1 cellular context compared by ENCODE assay signal in the genomic region with DNA sequence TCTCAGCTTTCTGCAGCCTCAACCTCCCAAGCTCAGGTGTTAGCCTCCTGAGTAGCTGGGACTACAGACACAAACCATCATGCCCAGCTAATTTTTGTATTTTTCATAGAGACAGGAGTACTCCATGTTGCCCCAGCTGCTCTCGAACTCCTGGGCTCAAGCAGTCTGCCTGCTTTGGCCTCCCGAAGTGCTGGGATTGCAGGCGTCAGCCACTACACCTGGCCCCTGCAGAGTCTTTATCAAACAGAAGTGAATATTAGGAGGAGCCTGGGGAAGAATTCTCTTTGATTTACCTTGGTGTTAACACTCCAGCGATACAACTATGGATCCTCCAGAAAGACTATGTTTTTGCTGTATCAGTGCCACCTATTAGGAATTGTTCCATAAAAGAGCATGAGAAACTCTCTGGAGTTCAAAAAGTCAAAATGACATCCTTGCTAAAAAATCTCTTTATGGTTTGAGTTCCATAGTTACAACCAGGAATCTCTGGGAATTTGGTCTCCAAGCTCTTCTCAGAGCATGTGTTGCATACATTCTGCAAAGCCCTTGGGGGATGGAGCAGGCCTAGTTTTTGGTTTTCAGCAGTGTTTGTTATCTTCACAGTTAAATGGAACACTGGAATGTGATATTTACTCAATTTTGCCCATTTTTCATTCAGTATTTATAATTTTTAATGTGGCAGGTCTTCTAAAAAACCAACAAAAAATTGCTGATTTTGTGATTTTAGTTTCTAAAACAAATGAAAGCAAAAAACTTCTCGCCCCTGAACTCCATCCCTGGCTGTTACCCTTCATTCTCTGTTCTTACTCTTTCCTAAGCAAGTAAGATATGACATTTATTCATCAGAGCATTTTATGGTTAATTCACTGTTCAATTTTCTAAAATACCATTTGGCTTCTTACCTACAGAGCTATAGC.
TF ChIP-seq lines count a peak whose summit lies in the region.

No MANE protein-coding gene starts in this region.

TF ChIP-seq in SK-N-SH treated with all-trans-retinoic acid at 6 μM for 48 hours, 23 proteins besides CTCF, POLR2A, EP300 and RAD21:
- TF ChIP-seq, protein P1, sequence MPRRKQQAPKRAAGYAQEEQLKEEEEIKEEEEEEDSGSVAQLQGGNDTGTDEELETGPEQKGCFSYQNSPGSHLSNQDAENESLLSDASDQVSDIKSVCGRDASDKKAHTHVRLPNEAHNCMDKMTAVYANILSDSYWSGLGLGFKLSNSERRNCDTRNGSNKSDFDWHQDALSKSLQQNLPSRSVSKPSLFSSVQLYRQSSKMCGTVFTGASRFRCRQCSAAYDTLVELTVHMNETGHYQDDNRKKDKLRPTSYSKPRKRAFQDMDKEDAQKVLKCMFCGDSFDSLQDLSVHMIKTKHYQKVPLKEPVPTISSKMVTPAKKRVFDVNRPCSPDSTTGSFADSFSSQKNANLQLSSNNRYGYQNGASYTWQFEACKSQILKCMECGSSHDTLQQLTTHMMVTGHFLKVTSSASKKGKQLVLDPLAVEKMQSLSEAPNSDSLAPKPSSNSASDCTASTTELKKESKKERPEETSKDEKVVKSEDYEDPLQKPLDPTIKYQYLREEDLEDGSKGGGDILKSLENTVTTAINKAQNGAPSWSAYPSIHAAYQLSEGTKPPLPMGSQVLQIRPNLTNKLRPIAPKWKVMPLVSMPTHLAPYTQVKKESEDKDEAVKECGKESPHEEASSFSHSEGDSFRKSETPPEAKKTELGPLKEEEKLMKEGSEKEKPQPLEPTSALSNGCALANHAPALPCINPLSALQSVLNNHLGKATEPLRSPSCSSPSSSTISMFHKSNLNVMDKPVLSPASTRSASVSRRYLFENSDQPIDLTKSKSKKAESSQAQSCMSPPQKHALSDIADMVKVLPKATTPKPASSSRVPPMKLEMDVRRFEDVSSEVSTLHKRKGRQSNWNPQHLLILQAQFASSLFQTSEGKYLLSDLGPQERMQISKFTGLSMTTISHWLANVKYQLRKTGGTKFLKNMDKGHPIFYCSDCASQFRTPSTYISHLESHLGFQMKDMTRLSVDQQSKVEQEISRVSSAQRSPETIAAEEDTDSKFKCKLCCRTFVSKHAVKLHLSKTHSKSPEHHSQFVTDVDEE (CRISPR knock-in tag; IDR thresholded peaks at IDR 0.05) = no peak
- no peak for TF ChIP-seq SNAI2 (CRISPR knock-in tag; IDR thresholded peaks at IDR 0.05)
- no peak for TF ChIP-seq ESRRG (CRISPR knock-in tag; IDR thresholded peaks at IDR 0.05)
- TF ChIP-seq, protein P2, sequence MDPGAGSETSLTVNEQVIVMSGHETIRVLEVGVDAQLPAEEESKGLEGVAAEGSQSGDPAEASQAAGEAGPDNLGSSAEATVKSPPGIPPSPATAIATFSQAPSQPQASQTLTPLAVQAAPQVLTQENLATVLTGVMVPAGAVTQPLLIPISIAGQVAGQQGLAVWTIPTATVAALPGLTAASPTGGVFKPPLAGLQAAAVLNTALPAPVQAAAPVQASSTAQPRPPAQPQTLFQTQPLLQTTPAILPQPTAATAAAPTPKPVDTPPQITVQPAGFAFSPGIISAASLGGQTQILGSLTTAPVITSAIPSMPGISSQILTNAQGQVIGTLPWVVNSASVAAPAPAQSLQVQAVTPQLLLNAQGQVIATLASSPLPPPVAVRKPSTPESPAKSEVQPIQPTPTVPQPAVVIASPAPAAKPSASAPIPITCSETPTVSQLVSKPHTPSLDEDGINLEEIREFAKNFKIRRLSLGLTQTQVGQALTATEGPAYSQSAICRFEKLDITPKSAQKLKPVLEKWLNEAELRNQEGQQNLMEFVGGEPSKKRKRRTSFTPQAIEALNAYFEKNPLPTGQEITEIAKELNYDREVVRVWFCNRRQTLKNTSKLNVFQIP (CRISPR knock-in tag; IDR thresholded peaks at IDR 0.05; ENCODE audit: borderline replicate concordance, low read depth) = no peak
- TF ChIP-seq, protein P3, sequence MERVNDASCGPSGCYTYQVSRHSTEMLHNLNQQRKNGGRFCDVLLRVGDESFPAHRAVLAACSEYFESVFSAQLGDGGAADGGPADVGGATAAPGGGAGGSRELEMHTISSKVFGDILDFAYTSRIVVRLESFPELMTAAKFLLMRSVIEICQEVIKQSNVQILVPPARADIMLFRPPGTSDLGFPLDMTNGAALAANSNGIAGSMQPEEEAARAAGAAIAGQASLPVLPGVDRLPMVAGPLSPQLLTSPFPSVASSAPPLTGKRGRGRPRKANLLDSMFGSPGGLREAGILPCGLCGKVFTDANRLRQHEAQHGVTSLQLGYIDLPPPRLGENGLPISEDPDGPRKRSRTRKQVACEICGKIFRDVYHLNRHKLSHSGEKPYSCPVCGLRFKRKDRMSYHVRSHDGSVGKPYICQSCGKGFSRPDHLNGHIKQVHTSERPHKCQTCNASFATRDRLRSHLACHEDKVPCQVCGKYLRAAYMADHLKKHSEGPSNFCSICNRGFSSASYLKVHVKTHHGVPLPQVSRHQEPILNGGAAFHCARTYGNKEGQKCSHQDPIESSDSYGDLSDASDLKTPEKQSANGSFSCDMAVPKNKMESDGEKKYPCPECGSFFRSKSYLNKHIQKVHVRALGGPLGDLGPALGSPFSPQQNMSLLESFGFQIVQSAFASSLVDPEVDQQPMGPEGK (CRISPR knock-in tag; IDR thresholded peaks at IDR 0.05; ENCODE audit: borderline replicate concordance) = no peak
- TF ChIP-seq ISL1 (CRISPR knock-in tag; IDR thresholded peaks at IDR 0.05) = no peak
- no peak for TF ChIP-seq ZFP30 (CRISPR knock-in tag; IDR thresholded peaks at IDR 0.05)
- TF ChIP-seq, protein P4, sequence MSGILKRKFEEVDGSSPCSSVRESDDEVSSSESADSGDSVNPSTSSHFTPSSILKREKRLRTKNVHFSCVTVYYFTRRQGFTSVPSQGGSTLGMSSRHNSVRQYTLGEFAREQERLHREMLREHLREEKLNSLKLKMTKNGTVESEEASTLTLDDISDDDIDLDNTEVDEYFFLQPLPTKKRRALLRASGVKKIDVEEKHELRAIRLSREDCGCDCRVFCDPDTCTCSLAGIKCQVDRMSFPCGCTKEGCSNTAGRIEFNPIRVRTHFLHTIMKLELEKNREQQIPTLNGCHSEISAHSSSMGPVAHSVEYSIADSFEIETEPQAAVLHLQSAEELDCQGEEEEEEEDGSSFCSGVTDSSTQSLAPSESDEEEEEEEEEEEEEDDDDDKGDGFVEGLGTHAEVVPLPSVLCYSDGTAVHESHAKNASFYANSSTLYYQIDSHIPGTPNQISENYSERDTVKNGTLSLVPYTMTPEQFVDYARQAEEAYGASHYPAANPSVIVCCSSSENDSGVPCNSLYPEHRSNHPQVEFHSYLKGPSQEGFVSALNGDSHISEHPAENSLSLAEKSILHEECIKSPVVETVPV (CRISPR knock-in tag; IDR thresholded peaks at IDR 0.05) = no peak
- TF ChIP-seq ZNF8 (CRISPR knock-in tag; IDR thresholded peaks at IDR 0.05) = no peak
- no peak for TF ChIP-seq TOX (CRISPR knock-in tag; IDR thresholded peaks at IDR 0.05; ENCODE audit: borderline replicate concordance)
- TF ChIP-seq ARNTL (CRISPR knock-in tag; IDR thresholded peaks at IDR 0.05; ENCODE audit: borderline replicate concordance, low read depth) = no peak
- no peak for TF ChIP-seq BACH2 (CRISPR knock-in tag; IDR thresholded peaks at IDR 0.05; ENCODE audit: borderline replicate concordance)
- no peak for TF ChIP-seq RARB (CRISPR knock-in tag; IDR thresholded peaks at IDR 0.05)
- no peak for TF ChIP-seq ZNF565 (CRISPR knock-in tag; conservative IDR thresholded peaks at IDR 0.05; ENCODE audit: low read depth)
- TF ChIP-seq ZFP3 (CRISPR knock-in tag; IDR thresholded peaks at IDR 0.05) = no peak
- TF ChIP-seq PPARA (CRISPR knock-in tag; IDR thresholded peaks at IDR 0.05; ENCODE audit: borderline replicate concordance) = no peak
- TF ChIP-seq ZC3H10 (CRISPR knock-in tag; IDR thresholded peaks at IDR 0.05) = no peak
